In the genomic region with DNA sequence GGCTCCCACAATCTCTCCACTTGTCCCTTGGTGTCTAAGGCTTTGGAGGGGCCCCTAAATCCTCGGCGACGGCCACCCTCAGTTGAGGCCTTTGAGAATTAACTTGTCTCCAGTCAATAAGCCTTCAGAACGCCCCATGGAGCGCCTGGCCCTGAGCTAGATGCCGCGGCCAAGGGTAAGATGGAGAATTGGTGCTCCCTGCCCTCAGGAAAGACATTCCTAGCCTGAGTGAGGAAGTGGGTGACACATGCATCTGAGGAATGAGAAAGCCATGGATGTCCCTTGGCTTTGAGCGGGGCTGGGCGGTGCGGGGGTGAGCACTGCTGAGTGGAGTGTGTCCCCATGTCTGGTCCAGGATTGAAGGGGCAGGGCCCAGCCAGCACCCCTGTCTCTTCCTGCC, we compare ENCODE assay signal across 35 cellular contexts. TPM values are rescaled to one million over a fixed set of nuclear protein-coding genes. Genes with fewer than 3 reads are reported as not detected.
"Had no signal": no experiment of that assay in that cellular context is flagged by ENCODE, and none has a peak within 500 bp of the region (broad histone marks: within the 10 kb centered on the region; RNA-seq: fewer than 3 reads in every experiment).

No MANE protein-coding gene starts in this region.

- ATAC-seq: activated CD4-positive, CD25-positive, alpha-beta regulatory T cell treated with anti-CD3 and anti-CD28 coated beads, Interleukin-2, amount 50 U/mL, for 24 hours; activated CD8-positive, alpha-beta T cell treated with anti-CD3 and anti-CD28 coated beads for 36 hours; activated T-cell treated with anti-CD3 and anti-CD28 coated beads, Interleukin-2, amount 50 U/mL, for 4 hours; gastroesophageal sphincter; T-helper 17 cell had no signal

- H3K27me3 ChIP-seq: ascending aorta, breast epithelium, cardiac muscle cell, colonic mucosa, esophagus squamous epithelium, gastroesophageal sphincter had no signal

- H3K9me3 ChIP-seq: ascending aorta, breast epithelium, colonic mucosa, esophagus squamous epithelium, gastroesophageal sphincter had no signal

- H3K4me1 ChIP-seq: ascending aorta, breast epithelium, colonic mucosa, esophagus squamous epithelium, gastroesophageal sphincter had no signal

- H3K36me3 ChIP-seq: breast epithelium, cardiac muscle cell, colonic mucosa, esophagus squamous epithelium, WERI-Rb-1 had no signal

- H3K27ac Mint-ChIP-seq: activated B cell treated with CpG ODN at 0.5 μM for 24 hours; activated CD8-positive, alpha-beta T cell treated with anti-CD3 and anti-CD28 coated beads for 36 hours; activated naive CD4-positive, alpha-beta T cell treated with anti-CD3 and anti-CD28 coated beads, Interleukin-2, amount 10 ng/mL, durations not matched to agents 7 days and 5 days; activated naive CD8-positive, alpha-beta T cell treated with anti-CD3 and anti-CD28 coated beads, Interleukin-2, amount 10 ng/mL, durations not matched to agents 7 days and 5 days; brain; T-helper 17 cell; T-helper 2 cell treated with Interferon-gamma antibody and Interleukin-4, amounts not matched to agents 5 μg/mL and 100 μg/mL, for 36 hours had no signal

- H3K4me1 Mint-ChIP-seq: activated B cell treated with CpG ODN at 0.5 μM for 24 hours; activated naive CD4-positive, alpha-beta T cell treated with anti-CD3 and anti-CD28 coated beads, Interleukin-2, amount 10 ng/mL, durations not matched to agents 7 days and 5 days; T-helper 17 cell had no signal

- H3K4me3 ChIP-seq: ascending aorta, breast epithelium, cardiac muscle cell, colonic mucosa, esophagus squamous epithelium, gastroesophageal sphincter had no signal

- DNase-seq: activated B cell treated with CpG ODN at 0.5 μM for 24 hours; activated CD4-positive, alpha-beta T cell treated with anti-CD3 and anti-CD28 coated beads for 48 hours; activated CD4-positive, alpha-beta T cell treated with anti-CD3 and anti-CD28 coated beads, Interleukin-2, amount 50 U/mL, for 1 hour; activated CD4-positive, alpha-beta T cell treated with anti-CD3 and anti-CD28 coated beads, Interleukin-2, amount 50 U/mL, for 48 hours; activated CD8-positive, alpha-beta memory T cell treated with anti-CD3 and anti-CD28 coated beads for 24 hours; activated CD8-positive, alpha-beta T cell treated with anti-CD3 and anti-CD28 coated beads for 36 hours; activated gamma-delta T cell; activated naive CD4-positive, alpha-beta T cell; activated naive CD4-positive, alpha-beta T cell treated with anti-CD3 and anti-CD28 coated beads, Interleukin-2, amount 10 ng/mL, durations not matched to agents 7 days and 5 days; activated naive CD8-positive, alpha-beta T cell treated with anti-CD3 and anti-CD28 coated beads, Interleukin-2, amount 10 ng/mL, durations not matched to agents 7 days and 5 days; activated T-cell treated with anti-CD3 and anti-CD28 coated beads, Interleukin-2, amount 50 U/mL, for 4 hours; central memory CD4-positive, alpha-beta T cell; cerebellar nuclear complex; colonic mucosa; effector CD8-positive, alpha-beta T cell; esophagus squamous epithelium; foreskin melanocyte; T-helper 1 cell; T-helper 17 cell; T1000; WERI-Rb-1 had no signal

- H3K36me3 Mint-ChIP-seq: activated naive CD4-positive, alpha-beta T cell treated with anti-CD3 and anti-CD28 coated beads, Interleukin-2, amount 10 ng/mL, durations not matched to agents 7 days and 5 days; activated naive CD4-positive, alpha-beta T cell treated with anti-CD3 and anti-CD28 coated beads, Interleukin-2, amount 50 U/mL, for 72 hours; activated naive CD8-positive, alpha-beta T cell treated with anti-CD3 and anti-CD28 coated beads, Interleukin-2, amount 10 ng/mL, durations not matched to agents 7 days and 5 days; brain had no signal

- H3K27me3 Mint-ChIP-seq: activated B cell treated with CpG ODN at 0.5 μM for 24 hours; activated CD8-positive, alpha-beta T cell treated with anti-CD3 and anti-CD28 coated beads for 36 hours; activated naive CD4-positive, alpha-beta T cell treated with anti-CD3 and anti-CD28 coated beads, Interleukin-2, amount 10 ng/mL, durations not matched to agents 7 days and 5 days; activated naive CD8-positive, alpha-beta T cell treated with anti-CD3 and anti-CD28 coated beads, Interleukin-2, amount 10 ng/mL, durations not matched to agents 7 days and 5 days; T-helper 17 cell had no signal

- H3K9me3 Mint-ChIP-seq: activated B cell treated with CpG ODN at 0.5 μM for 24 hours; activated CD8-positive, alpha-beta T cell treated with anti-CD3 and anti-CD28 coated beads for 36 hours; activated naive CD4-positive, alpha-beta T cell treated with anti-CD3 and anti-CD28 coated beads, Interleukin-2, amount 10 ng/mL, durations not matched to agents 7 days and 5 days; activated naive CD4-positive, alpha-beta T cell treated with anti-CD3 and anti-CD28 coated beads, Interleukin-2, amount 50 U/mL, for 72 hours; activated naive CD8-positive, alpha-beta T cell treated with anti-CD3 and anti-CD28 coated beads, Interleukin-2, amount 10 ng/mL, durations not matched to agents 7 days and 5 days; activated T-cell treated with anti-CD3 and anti-CD28 coated beads, Interleukin-2, amount 50 U/mL, for 4 hours; brain; T-helper 2 cell treated with Interferon-gamma antibody and Interleukin-4, amounts not matched to agents 5 μg/mL and 100 μg/mL, for 36 hours had no signal

- H3K27ac ChIP-seq: ascending aorta, breast epithelium, cardiac muscle cell, colonic mucosa, epithelial cell of prostate, esophagus squamous epithelium, gastroesophageal sphincter, WERI-Rb-1 had no signal

- H3K4me3 Mint-ChIP-seq: activated B cell treated with CpG ODN at 0.5 μM for 24 hours; activated CD8-positive, alpha-beta T cell treated with anti-CD3 and anti-CD28 coated beads for 36 hours; activated naive CD4-positive, alpha-beta T cell treated with anti-CD3 and anti-CD28 coated beads, Interleukin-2, amount 10 ng/mL, durations not matched to agents 7 days and 5 days; activated naive CD8-positive, alpha-beta T cell treated with anti-CD3 and anti-CD28 coated beads, Interleukin-2, amount 10 ng/mL, durations not matched to agents 7 days and 5 days; activated T-cell treated with anti-CD3 and anti-CD28 coated beads, Interleukin-2, amount 50 U/mL, for 4 hours; brain; T-helper 17 cell; T-helper 2 cell treated with Interferon-gamma antibody and Interleukin-4, amounts not matched to agents 5 μg/mL and 100 μg/mL, for 36 hours had no signal

RNA-seq across cellular contexts. Expression of a gene that starts 17.6 kb away (rescaled TPM):
- total RNA-seq: activated CD8-positive, alpha-beta T cell treated with anti-CD3 and anti-CD28 coated beads for 36 hours; cardiac muscle cell; dermis microvascular lymphatic vessel endothelial cell; fibroblast of lung; fibroblast of villous mesenchyme had no signal
- polyA plus RNA-seq: cardiac muscle cell had no signal

RNA-seq across cellular contexts. Expression of a gene that starts 22.6 kb away (rescaled TPM):
- total RNA-seq: activated B cell treated with CpG ODN at 0.5 μM for 24 hours; activated CD8-positive, alpha-beta T cell treated with anti-CD3 and anti-CD28 coated beads for 36 hours; activated naive CD4-positive, alpha-beta T cell treated with anti-CD3 and anti-CD28 coated beads, Interleukin-2, amount 50 U/mL, for 72 hours; activated naive CD8-positive, alpha-beta T cell treated with anti-CD3 and anti-CD28 coated beads, Interleukin-2, amount 10 ng/mL, durations not matched to agents 7 days and 5 days; endothelial cell of umbilical vein; glomerular endothelial cell; T-helper 17 cell had no signal
- polyA plus RNA-seq: endothelial cell of umbilical vein had no signal

RNA-seq across cellular contexts. Expression of a gene that starts 39.8 kb away (rescaled TPM):
- total RNA-seq: activated CD8-positive, alpha-beta T cell treated with anti-CD3 and anti-CD28 coated beads for 36 hours; activated naive CD4-positive, alpha-beta T cell treated with anti-CD3 and anti-CD28 coated beads, Interleukin-2, amount 50 U/mL, for 72 hours; activated naive CD8-positive, alpha-beta T cell treated with anti-CD3 and anti-CD28 coated beads, Interleukin-2, amount 10 ng/mL, durations not matched to agents 7 days and 5 days; cardiac muscle cell; dermis microvascular lymphatic vessel endothelial cell; endothelial cell of umbilical vein; esophagus squamous epithelium; fibroblast of lung; fibroblast of villous mesenchyme; gastroesophageal sphincter; glomerular endothelial cell; T-helper 17 cell had no signal
- polyA plus RNA-seq: endothelial cell of umbilical vein, fibroblast of lung had no signal
